In the genomic region with DNA sequence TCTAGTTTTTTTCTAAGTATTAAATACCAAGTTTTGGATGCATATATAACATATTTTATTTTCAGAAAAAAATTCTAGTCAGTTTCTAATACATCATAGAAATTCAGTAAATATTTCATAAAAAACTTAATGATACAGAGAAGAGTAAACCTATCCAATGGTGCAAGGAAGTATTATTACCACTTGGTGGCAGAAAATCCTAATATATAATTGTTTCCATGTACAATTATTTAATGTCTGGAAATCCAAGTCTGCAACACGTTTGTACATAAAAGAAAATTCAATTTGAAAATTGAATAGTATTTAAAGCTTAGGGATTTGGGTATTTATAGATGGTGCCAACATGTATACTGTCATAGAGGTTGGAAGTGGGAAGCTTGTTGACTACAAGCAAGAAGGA, we compare ENCODE assay signal across 11 cellular contexts.
DNase-seq lines count a peak whose midpoint lies in the region; ATAC-seq, FAIRE-seq and TF ChIP-seq lines count a peak whose summit lies in the region.
"Had no signal": no experiment of that assay in that cellular context is flagged by ENCODE, and none has a peak within 500 bp of the region (broad histone marks: within the 10 kb centered on the region; RNA-seq: fewer than 3 reads in every experiment).

No MANE protein-coding gene starts in this region.

- no peak for FAIRE-seq in astrocyte (lab: Jason Lieb, UNC)

- H3K27ac Mint-ChIP-seq in astrocyte (ENCODE audit: unreplicated experiment): no peak overlapping the region
- H3K27ac Mint-ChIP-seq in stimulated activated naive CD8-positive, alpha-beta T cell treated with anti-CD3 and anti-CD28 coated beads, Interleukin-15, amount 100 ng/mL, for 72 hours: no peak overlapping the region
- H3K27ac Mint-ChIP-seq: activated naive CD8-positive, alpha-beta T cell; T-helper 2 cell treated with Interferon-gamma antibody and Interleukin-4, amounts not matched to agents 5 μg/mL and 100 μg/mL, for 36 hours had no signal

- H3K4me3 Mint-ChIP-seq in astrocyte (ENCODE audit: unreplicated experiment): no peak overlapping the region
- no peak overlapping the region for H3K4me3 Mint-ChIP-seq in stimulated activated naive CD8-positive, alpha-beta T cell treated with anti-CD3 and anti-CD28 coated beads, Interleukin-15, amount 100 ng/mL, for 72 hours
- H3K4me3 Mint-ChIP-seq: activated naive CD8-positive, alpha-beta T cell; T-helper 2 cell treated with Interferon-gamma antibody and Interleukin-4, amounts not matched to agents 5 μg/mL and 100 μg/mL, for 36 hours had no signal

- H3K27me3 Mint-ChIP-seq in astrocyte (ENCODE audit: low read depth, unreplicated experiment): no peaks in the 10 kb centered on the region
- no peaks in the 10 kb centered on the region for H3K27me3 Mint-ChIP-seq in stimulated activated naive CD8-positive, alpha-beta T cell treated with anti-CD3 and anti-CD28 coated beads, Interleukin-15, amount 100 ng/mL, for 72 hours
- H3K27me3 Mint-ChIP-seq: activated naive CD8-positive, alpha-beta T cell had no signal

- no peak overlapping the region for H3K4me2 ChIP-seq in astrocyte (ENCODE audit: low read length)

- H3K36me3 Mint-ChIP-seq in astrocyte (ENCODE audit: low read depth, unreplicated experiment): no peaks in the 10 kb centered on the region
- H3K36me3 Mint-ChIP-seq: activated naive CD8-positive, alpha-beta T cell had no signal

- no peaks in the 10 kb centered on the region for H3K9me3 Mint-ChIP-seq in astrocyte (ENCODE audit: unreplicated experiment)
- no peaks in the 10 kb centered on the region for H3K9me3 Mint-ChIP-seq in stimulated activated naive CD8-positive, alpha-beta T cell treated with anti-CD3 and anti-CD28 coated beads, Interleukin-15, amount 100 ng/mL, for 72 hours
- H3K9me3 Mint-ChIP-seq: T-helper 2 cell treated with Interferon-gamma antibody and Interleukin-4, amounts not matched to agents 5 μg/mL and 100 μg/mL, for 36 hours had no signal

- H3K27me3 ChIP-seq in astrocyte (ENCODE audit: insufficient read depth, low read length) (no peaks in the 10 kb centered on the region), kidney epithelial cell (ENCODE audit: control insufficient read depth, insufficient read depth, low read length) (no peaks in the 10 kb centered on the region)

- no peak for ATAC-seq in stimulated activated naive CD8-positive, alpha-beta T cell treated with anti-CD3 and anti-CD28 coated beads, Interleukin-15, amount 100 ng/mL, for 72 hours
- no peak for ATAC-seq in GM19328 (IDR thresholded peaks at IDR 0.05; ENCODE audit: unreplicated experiment)
- ATAC-seq: left cardiac atrium had no signal

- peaks cover 12% of the 10 kb centered on the region for H3K4me1 Mint-ChIP-seq in astrocyte (ENCODE audit: low read depth, unreplicated experiment)
- H3K4me1 Mint-ChIP-seq in stimulated activated naive CD8-positive, alpha-beta T cell treated with anti-CD3 and anti-CD28 coated beads, Interleukin-15, amount 100 ng/mL, for 72 hours: no peaks in the 10 kb centered on the region

- H3K79me2 ChIP-seq in astrocyte (ENCODE audit: insufficient read depth, low read length): no peaks in the 10 kb centered on the region

- H4K20me1 ChIP-seq in astrocyte (ENCODE audit: insufficient read depth, low read length): no peaks in the 10 kb centered on the region

- TF ChIP-seq CTCF in 22Rv1 (IDR thresholded peaks at IDR 0.05): peak; percentile 55
- peak; percentile 36 for TF ChIP-seq CTCF in astrocyte (IDR thresholded peaks at IDR 0.05; ENCODE audit: insufficient read depth, low read depth, low read length)
- peak; percentile 8 for TF ChIP-seq CTCF in kidney epithelial cell (IDR thresholded peaks at IDR 0.05; ENCODE audit: insufficient read depth, low read length, poor library complexity, severe bottlenecking)

- DNase-seq in HT1080 (ENCODE audit: low read depth) (peak; percentile 11), astrocyte (ENCODE audit: low read depth) (no peak), kidney epithelial cell (ENCODE audit: low read depth) (no peak), islet precursor cell (no peak), hypothalamus (lab: John Stamatoyannopoulos, UW) (no peak)
- no peak for DNase-seq in stimulated activated naive CD8-positive, alpha-beta T cell treated with anti-CD3 and anti-CD28 coated beads, Interleukin-15, amount 100 ng/mL, for 72 hours
- DNase-seq: left cardiac atrium had no signal

- no peaks in the 10 kb centered on the region for H3K4me1 ChIP-seq in astrocyte (ENCODE audit: insufficient read depth, low read length)

- no peak overlapping the region for H2AFZ ChIP-seq in astrocyte (ENCODE audit: low read depth, low read length)

- H3K27ac ChIP-seq in 22Rv1: no peak overlapping the region
- no peak overlapping the region for H3K27ac ChIP-seq in astrocyte (ENCODE audit: low read depth, low read length)

- no peaks in the 10 kb centered on the region for H3K9me3 ChIP-seq in astrocyte (ENCODE audit: insufficient read depth, low read depth, low read length)

- H3K9ac ChIP-seq in astrocyte (ENCODE audit: low read length): no peak overlapping the region

- H3K36me3 ChIP-seq in astrocyte (ENCODE audit: insufficient read depth, low read length): no peaks in the 10 kb centered on the region
- H3K36me3 ChIP-seq in kidney epithelial cell (ENCODE audit: control insufficient read depth, insufficient read depth, low read length): no peaks in the 10 kb centered on the region

- H3K4me3 ChIP-seq in astrocyte (ENCODE audit: insufficient read depth, low read depth, low read length) (no peak overlapping the region), kidney epithelial cell (ENCODE audit: low read depth, low read length) (no peak overlapping the region)
